8 cellular contexts compared by ENCODE assay signal in genomic region chrX:151753313-151754041, GRCh38. TPM values are rescaled to one million over a fixed set of nuclear protein-coding genes. Genes with fewer than 3 reads are reported as not detected.
DNase-seq lines count a peak whose midpoint lies in the region; ATAC-seq lines count a peak whose summit lies in the region.

No MANE protein-coding gene starts in this region.

- ATAC-seq in GM18858 (IDR thresholded peaks at IDR 0.05; ENCODE audit: unreplicated experiment) (peak; percentile 87), HG03280 (IDR thresholded peaks at IDR 0.05; ENCODE audit: unreplicated experiment) (peak; percentile 76)

- no peak overlapping the region for H4K8ac ChIP-seq in mesendoderm (ENCODE audit: low read depth, low read length)

- H3K36me3 ChIP-seq in mesendoderm (ENCODE audit: control insufficient read depth, insufficient read depth, low read length), result no peaks in the 10 kb centered on the region

- no peaks in the 10 kb centered on the region for H3K4me1 ChIP-seq in mesendoderm (ENCODE audit: control insufficient read depth, low read depth, low read length)

- H4K5ac ChIP-seq in mesendoderm (ENCODE audit: low read length), result no peak overlapping the region

- no peaks in the 10 kb centered on the region for H3K79me2 ChIP-seq in mesendoderm (ENCODE audit: control insufficient read depth, insufficient read depth, low read length)

- H3K27me3 ChIP-seq in mesendoderm (ENCODE audit: insufficient read depth, low read length, poor library complexity), result no peaks in the 10 kb centered on the region

- H3K23ac ChIP-seq in mesendoderm (ENCODE audit: low read length), result no peak overlapping the region

- H3K4me3 ChIP-seq in mesendoderm (ENCODE audit: low read length), result no peak overlapping the region

- no peak overlapping the region for H2BK15ac ChIP-seq in mesendoderm (replicated peaks; ENCODE audit: low read depth)

- peak; percentile 55 for DNase-seq in Caki2 (ENCODE audit: low read depth)
- peak; percentile 70 for DNase-seq in OCI-M1 (lab: John Stamatoyannopoulos, UW)
- peak; percentile 73 for DNase-seq in dermis blood vessel endothelial cell
- DNase-seq in mesendoderm, result peak; percentile 59
- no peak for DNase-seq in NCI-H187 treated with DMSO at 0.1 percent for 48 hours (lab: John Stamatoyannopoulos, UW)
- no peak for DNase-seq in activated effector memory CD4-positive, alpha-beta T cell treated with anti-CD3 and anti-CD28 coated beads, Interleukin-2, amount 50 U/mL, for 16 hours

- no peak overlapping the region for H2BK120ac ChIP-seq in mesendoderm (ENCODE audit: low read depth, low read length)

- in situ Hi-C loops in Caki2 (cut with HindIII; ENCODE audit: low pct_unique_long_range_greater_than_20kb, low sequenced_read_pairs), result no loop called here

- H3K27ac ChIP-seq in mesendoderm (ENCODE audit: low read depth, low read length), result no peak overlapping the region

- no peak overlapping the region for H2BK5ac ChIP-seq in mesendoderm (ENCODE audit: low read length)

- no peak overlapping the region for H3K4ac ChIP-seq in mesendoderm (ENCODE audit: low read depth, low read length)

- no peak overlapping the region for H2AK5ac ChIP-seq in mesendoderm (ENCODE audit: low read length)

- H3K79me1 ChIP-seq in mesendoderm (ENCODE audit: low read length), result no peaks in the 10 kb centered on the region

- no CpG with 5 or more reads among the region's 22 CpGs for WGBS in mesendoderm (ENCODE audit: extremely low coverage, insufficient coverage, low lambda C conversion rate)

- H3K56ac ChIP-seq in mesendoderm (ENCODE audit: low read length), result no peak overlapping the region

- no peak overlapping the region for H3K4me2 ChIP-seq in mesendoderm (ENCODE audit: low read length)

- no peak overlapping the region for H3K9ac ChIP-seq in mesendoderm (ENCODE audit: low read length)

- H3K18ac ChIP-seq in mesendoderm (ENCODE audit: low read length), result no peak overlapping the region

RNA-seq across cellular contexts. Expression of gene CNGA2, which starts 18.9 kb away (rescaled TPM):
- total RNA-seq in Caki2 (2014; rRNA removed; shearing (Covaris generic); ENCODE audit: low replicate concordance), result not detected in 2 replicates
- total RNA-seq in dermis blood vessel endothelial cell, result not detected in 2 replicates
- not detected for polyA plus RNA-seq in mesendoderm (2013, experiment 1 of 2)
- polyA plus RNA-seq in mesendoderm (2013, experiment 2 of 2), result not detected

RNA-seq across cellular contexts. Expression of gene FATE1, which starts 37.6 kb away (rescaled TPM):
- not detected in 2 replicates for total RNA-seq in Caki2 (2014; rRNA removed; shearing (Covaris generic); ENCODE audit: low replicate concordance)
- total RNA-seq in dermis blood vessel endothelial cell, result not detected in 2 replicates
- polyA plus RNA-seq in mesendoderm (2013, experiment 1 of 2), result not detected
- polyA plus RNA-seq in mesendoderm (2013, experiment 2 of 2), result not detected

RNA-seq across cellular contexts. Expression of gene PRRG3, which starts 58.2 kb away (rescaled TPM):
- not detected in 2 replicates for total RNA-seq in Caki2 (2014; rRNA removed; shearing (Covaris generic); ENCODE audit: low replicate concordance)
- total RNA-seq in dermis blood vessel endothelial cell, result not detected in 2 replicates
- polyA plus RNA-seq in mesendoderm (2013, experiment 1 of 2), result 1.9 TPM
- 1.5 TPM for polyA plus RNA-seq in mesendoderm (2013, experiment 2 of 2)

Comparison
In these comparisons a context has a peak if more than half of its experiments do, and no peak if none do; other contexts are left out.
1. DNase-seq: peak in Caki2 (single experiment), OCI-M1 (single experiment), dermis blood vessel endothelial cell (single experiment) and mesendoderm (single experiment); none in NCI-H187 treated with DMSO at 0.1 percent for 48 hours (single experiment) and activated effector memory CD4-positive, alpha-beta T cell treated with anti-CD3 and anti-CD28 coated beads, Interleukin-2, amount 50 U/mL, for 16 hours (single experiment).